16 cellular contexts compared by ENCODE assay signal in genomic region chr3:100270218-100270588, GRCh38. TPM values are rescaled to one million over a fixed set of nuclear protein-coding genes. Genes with fewer than 3 reads are reported as not detected.
DNase-seq lines count a peak whose midpoint lies in the region; ATAC-seq and TF ChIP-seq lines count a peak whose summit lies in the region.
"Had no signal": no experiment of that assay in that cellular context is flagged by ENCODE, and none has a peak within 500 bp of the region (broad histone marks: within the 10 kb centered on the region; RNA-seq: fewer than 3 reads in every experiment).

No MANE protein-coding gene starts in this region.

- TF ChIP-seq CTCF in RWPE1 (conservative IDR thresholded peaks at IDR 0.05; ENCODE audit: low read depth) = no peak
- no peak for TF ChIP-seq CTCF in chondrocyte (IDR thresholded peaks at IDR 0.05)
- no peak for TF ChIP-seq CTCF in neural progenitor cell (IDR thresholded peaks at IDR 0.05)

- H3K18ac ChIP-seq in mesendoderm (ENCODE audit: low read length) = no peak overlapping the region

- H3K27ac ChIP-seq in RWPE1 (no peak overlapping the region), mesendoderm (ENCODE audit: low read depth, low read length) (no peak overlapping the region), neural progenitor cell (no peak overlapping the region), Karpas-422 (ENCODE audit: low read length) (no peak overlapping the region)
- H3K27ac ChIP-seq: hepatocyte had no signal

- no peak overlapping the region for H2AK5ac ChIP-seq in mesendoderm (ENCODE audit: low read length)

- no peak overlapping the region for H3K4me3 Mint-ChIP-seq in activated T-cell treated with anti-CD3 and anti-CD28 coated beads, Interleukin-2, amount 50 U/mL, for 4 hours
- H3K4me3 Mint-ChIP-seq in chondrocyte (ENCODE audit: unreplicated experiment) = no peak overlapping the region
- H3K4me3 Mint-ChIP-seq in stimulated activated effector memory CD8-positive, alpha-beta T cell treated with anti-CD3 and anti-CD28 coated beads, Interleukin-12 subunit alpha, Interleukin-12 subunit beta, amount 100 ng/mL, for 72 hours = peak overlapping the region; percentile 13
- no peak overlapping the region for H3K4me3 Mint-ChIP-seq in neural progenitor cell
- H3K4me3 Mint-ChIP-seq: activated B cell treated with CpG ODN at 0.5 μM for 24 hours; activated T-helper 1 cell treated with anti-CD3 and anti-CD28 coated beads, Interleukin-12 subunit alpha, Interleukin-12 subunit beta, Interleukin-2, Interleukin-4 antibody, amounts not matched to agents 30 ng/mL and 10 ng/mL and 1 ng/mL, durations not matched to agents 14 hours and 24 hours and 36 hours; CD8-positive, alpha-beta T cell; dendritic cell treated with granulocyte-macrophage colony-stimulating factor and Interleukin-4, amounts not matched to agents 40 ng/mL and 50 ng/mL, for 4 days had no signal

- CTCF ChIA-PET in RWPE1 (lab: Yijun Ruan, JAX) = no interaction called here

- no CpG with 5 or more reads among the region's 2 CpGs for WGBS in mesendoderm (ENCODE audit: extremely low coverage, insufficient coverage, low lambda C conversion rate)

- H3K56ac ChIP-seq in mesendoderm (ENCODE audit: low read length) = no peak overlapping the region

- no peak overlapping the region for H4K5ac ChIP-seq in mesendoderm (ENCODE audit: low read length)

- no peak overlapping the region for H2BK15ac ChIP-seq in mesendoderm (replicated peaks; ENCODE audit: low read depth)

- no peaks in the 10 kb centered on the region for H3K9me2 ChIP-seq in Karpas-422 (replicated peaks; ENCODE audit: insufficient read depth, low read length)

- no peaks in the 10 kb centered on the region for H3K36me3 Mint-ChIP-seq in activated T-cell treated with anti-CD3 and anti-CD28 coated beads, Interleukin-2, amount 50 U/mL, for 4 hours (ENCODE audit: insufficient read depth)
- H3K36me3 Mint-ChIP-seq in chondrocyte (ENCODE audit: low read depth) (no peaks in the 10 kb centered on the region), neural progenitor cell (no peaks in the 10 kb centered on the region)
- H3K36me3 Mint-ChIP-seq in stimulated activated effector memory CD8-positive, alpha-beta T cell treated with anti-CD3 and anti-CD28 coated beads, Interleukin-12 subunit alpha, Interleukin-12 subunit beta, amount 100 ng/mL, for 72 hours = no peaks in the 10 kb centered on the region

- no peaks in the 10 kb centered on the region for H3K27me3 ChIP-seq in mesendoderm (ENCODE audit: insufficient read depth, low read length, poor library complexity)
- no peaks in the 10 kb centered on the region for H3K27me3 ChIP-seq in neural progenitor cell
- no peaks in the 10 kb centered on the region for H3K27me3 ChIP-seq in Karpas-422 (ENCODE audit: low read length)
- H3K27me3 ChIP-seq: hepatocyte had no signal

- H2BK5ac ChIP-seq in mesendoderm (ENCODE audit: low read length) = no peak overlapping the region

- H4K20me1 ChIP-seq in neural progenitor cell (ENCODE audit: low read depth) (no peaks in the 10 kb centered on the region), Karpas-422 (ENCODE audit: insufficient read depth, low read depth, low read length) (peaks cover 34% of the 10 kb centered on the region; the same call in 1 of the 2 replicates)

- H3K4me1 Mint-ChIP-seq in activated T-cell treated with anti-CD3 and anti-CD28 coated beads, Interleukin-2, amount 50 U/mL, for 4 hours (ENCODE audit: low read depth) = peaks cover 43% of the 10 kb centered on the region
- peaks cover 47% of the 10 kb centered on the region for H3K4me1 Mint-ChIP-seq in chondrocyte (ENCODE audit: low read depth)
- H3K4me1 Mint-ChIP-seq in stimulated activated effector memory CD8-positive, alpha-beta T cell treated with anti-CD3 and anti-CD28 coated beads, Interleukin-12 subunit alpha, Interleukin-12 subunit beta, amount 100 ng/mL, for 72 hours = peaks cover 44% of the 10 kb centered on the region
- peaks cover 4% of the 10 kb centered on the region for H3K4me1 Mint-ChIP-seq in neural progenitor cell

- ATAC-seq in activated T-cell treated with anti-CD3 and anti-CD28 coated beads, Interleukin-2, amount 50 U/mL, for 4 hours = peak; percentile 78 to 82
- peak; percentile 88 for ATAC-seq in stimulated activated effector memory CD8-positive, alpha-beta T cell treated with anti-CD3 and anti-CD28 coated beads, Interleukin-12 subunit alpha, Interleukin-12 subunit beta, amount 100 ng/mL, for 72 hours
- ATAC-seq: CD8-positive, alpha-beta T cell had no signal

- H3K9ac ChIP-seq in mesendoderm (ENCODE audit: low read length) = no peak overlapping the region
- H3K9ac ChIP-seq in neural progenitor cell = no peak overlapping the region
- no peak overlapping the region for H3K9ac ChIP-seq in Karpas-422 (ENCODE audit: low read length)

- no peak overlapping the region for H3K23ac ChIP-seq in mesendoderm (ENCODE audit: low read length)

- no peak overlapping the region for H2BK120ac ChIP-seq in mesendoderm (ENCODE audit: low read depth, low read length)

- H3K79me2 ChIP-seq in mesendoderm (ENCODE audit: control insufficient read depth, insufficient read depth, low read length) (no peaks in the 10 kb centered on the region), neural progenitor cell (ENCODE audit: low read depth) (peaks cover 64% of the 10 kb centered on the region), Karpas-422 (ENCODE audit: low read length) (peaks cover 24% of the 10 kb centered on the region)

- H3K27me3 Mint-ChIP-seq in activated T-cell treated with anti-CD3 and anti-CD28 coated beads, Interleukin-2, amount 50 U/mL, for 4 hours (ENCODE audit: low read depth) = no peaks in the 10 kb centered on the region
- H3K27me3 Mint-ChIP-seq in chondrocyte (ENCODE audit: low read depth) (no peaks in the 10 kb centered on the region), neural progenitor cell (ENCODE audit: insufficient read depth, low read depth) (no peaks in the 10 kb centered on the region)
- H3K27me3 Mint-ChIP-seq: activated B cell treated with CpG ODN at 0.5 μM for 24 hours; dendritic cell treated with granulocyte-macrophage colony-stimulating factor and Interleukin-4, amounts not matched to agents 40 ng/mL and 50 ng/mL, for 4 days had no signal

- peaks cover 5% of the 10 kb centered on the region for H3K79me1 ChIP-seq in mesendoderm (ENCODE audit: low read length)

- H3K4me3 ChIP-seq in mesendoderm (ENCODE audit: low read length) (no peak overlapping the region), neural progenitor cell (no peak overlapping the region), Karpas-422 (ENCODE audit: low read length) (no peak overlapping the region)
- H3K4me3 ChIP-seq: hepatocyte had no signal

- H3K4me2 ChIP-seq in mesendoderm (ENCODE audit: low read length) (no peak overlapping the region), neural progenitor cell (no peak overlapping the region), Karpas-422 (ENCODE audit: low read depth, low read length, poor library complexity, severe bottlenecking) (no peak overlapping the region)
- H3K4me2 ChIP-seq: hepatocyte had no signal

- H3K4me1 ChIP-seq in mesendoderm (ENCODE audit: control insufficient read depth, low read depth, low read length) (no peaks in the 10 kb centered on the region), neural progenitor cell (peaks cover 4% of the 10 kb centered on the region), Karpas-422 (ENCODE audit: low read length) (peaks cover 12% of the 10 kb centered on the region)

- H3K4ac ChIP-seq in mesendoderm (ENCODE audit: low read depth, low read length) = no peak overlapping the region

- no peaks in the 10 kb centered on the region for H3K9me3 Mint-ChIP-seq in activated T-cell treated with anti-CD3 and anti-CD28 coated beads, Interleukin-2, amount 50 U/mL, for 4 hours
- H3K9me3 Mint-ChIP-seq in chondrocyte (ENCODE audit: low read depth) (no peaks in the 10 kb centered on the region), neural progenitor cell (no peaks in the 10 kb centered on the region)
- H3K9me3 Mint-ChIP-seq in stimulated activated effector memory CD8-positive, alpha-beta T cell treated with anti-CD3 and anti-CD28 coated beads, Interleukin-12 subunit alpha, Interleukin-12 subunit beta, amount 100 ng/mL, for 72 hours = no peaks in the 10 kb centered on the region
- H3K9me3 Mint-ChIP-seq: activated B cell treated with CpG ODN at 0.5 μM for 24 hours; activated T-helper 1 cell treated with anti-CD3 and anti-CD28 coated beads, Interleukin-12 subunit alpha, Interleukin-12 subunit beta, Interleukin-2, Interleukin-4 antibody, amounts not matched to agents 30 ng/mL and 10 ng/mL and 1 ng/mL, durations not matched to agents 14 hours and 24 hours and 36 hours; CD8-positive, alpha-beta T cell; dendritic cell treated with granulocyte-macrophage colony-stimulating factor and Interleukin-4, amounts not matched to agents 40 ng/mL and 50 ng/mL, for 4 days had no signal

- DNase-seq in activated T-cell treated with anti-CD3 and anti-CD28 coated beads, Interleukin-2, amount 50 U/mL, for 4 hours = no peak
- no peak for DNase-seq in activated T-cell treated with anti-CD3 and anti-CD28 coated beads, Interleukin-2, amount 50 U/mL, for 48 hours
- peak; percentile 25 for DNase-seq in RWPE1 (ENCODE audit: low spot score)
- no peak for DNase-seq in chondrocyte (ENCODE audit: low spot score)
- no peak for DNase-seq in stimulated activated effector memory CD8-positive, alpha-beta T cell treated with anti-CD3 and anti-CD28 coated beads, Interleukin-12 subunit alpha, Interleukin-12 subunit beta, amount 100 ng/mL, for 72 hours (ENCODE audit: low spot score in 2 of 2)
- DNase-seq in mesendoderm = no peak
- no peak for DNase-seq in neural progenitor cell (ENCODE audit: low spot score)
- no peak for DNase-seq in Karpas-422
- DNase-seq: activated B cell treated with CpG ODN at 0.5 μM for 24 hours; CD8-positive, alpha-beta T cell; midbrain; NCI-H2107; small intestine had no signal

- H2AFZ ChIP-seq in neural progenitor cell (replicated peaks) (no peak overlapping the region), Karpas-422 (ENCODE audit: low read length) (no peak overlapping the region)
- H2AFZ ChIP-seq: hepatocyte had no signal

- H4K8ac ChIP-seq in mesendoderm (ENCODE audit: low read depth, low read length) = no peak overlapping the region

- POLR2A ChIA-PET in RWPE1 (lab: Yijun Ruan, JAX; ENCODE audit: low non-redundant PET) = no interaction called here

- H3F3A ChIP-seq in neural progenitor cell (ENCODE audit: low read depth) = no peaks in the 10 kb centered on the region

- H3K9me3 ChIP-seq in neural progenitor cell (ENCODE audit: low read depth) (no peaks in the 10 kb centered on the region), Karpas-422 (ENCODE audit: low read length) (no peaks in the 10 kb centered on the region)

- H3K27ac Mint-ChIP-seq in chondrocyte (ENCODE audit: unreplicated experiment) = peak overlapping the region; percentile 2
- H3K27ac Mint-ChIP-seq in stimulated activated effector memory CD8-positive, alpha-beta T cell treated with anti-CD3 and anti-CD28 coated beads, Interleukin-12 subunit alpha, Interleukin-12 subunit beta, amount 100 ng/mL, for 72 hours = peak overlapping the region; percentile 6
- no peak overlapping the region for H3K27ac Mint-ChIP-seq in neural progenitor cell
- H3K27ac Mint-ChIP-seq: activated B cell treated with CpG ODN at 0.5 μM for 24 hours; activated T-helper 1 cell treated with anti-CD3 and anti-CD28 coated beads, Interleukin-12 subunit alpha, Interleukin-12 subunit beta, Interleukin-2, Interleukin-4 antibody, amounts not matched to agents 30 ng/mL and 10 ng/mL and 1 ng/mL, durations not matched to agents 14 hours and 24 hours and 36 hours; CD8-positive, alpha-beta T cell; dendritic cell treated with granulocyte-macrophage colony-stimulating factor and Interleukin-4, amounts not matched to agents 40 ng/mL and 50 ng/mL, for 4 days had no signal

- H3K36me3 ChIP-seq in mesendoderm (ENCODE audit: control insufficient read depth, insufficient read depth, low read length) (no peaks in the 10 kb centered on the region), neural progenitor cell (no peaks in the 10 kb centered on the region), Karpas-422 (ENCODE audit: insufficient read depth, low read length) (no peaks in the 10 kb centered on the region)

RNA-seq across cellular contexts. Expression of gene TBC1D23, which starts 9.4 kb away (rescaled TPM):
- total RNA-seq in activated T-cell treated with anti-CD3 and anti-CD28 coated beads, Interleukin-2, amount 50 U/mL, for 4 hours = 10 to 100 TPM; 10.5 to 19.0 (median 16.2) TPM
- total RNA-seq in chondrocyte = 43.5 to 47.2 TPM (median 46.6 TPM) in 3 replicates
- polyA plus RNA-seq in mesendoderm (2013, experiment 1 of 2) = 15.2 TPM
- 15.3 TPM for polyA plus RNA-seq in mesendoderm (2013, experiment 2 of 2)
- total RNA-seq in neural progenitor cell (ENCODE audit: low replicate concordance) = 32.1 and 50.1 TPM in 2 replicates
- 8.3 and 20.6 TPM in 2 replicates for total RNA-seq in Karpas-422 (2014; rRNA removed; shearing (Covaris generic); ENCODE audit: low replicate concordance)
